ENCODE assay signal across 14 cellular contexts in genomic region chr2:41826921-41827320, GRCh38.
DNase-seq lines count a peak whose midpoint lies in the region; ATAC-seq and FAIRE-seq lines count a peak whose summit lies in the region.
"Had no signal": no experiment of that assay in that cellular context is flagged by ENCODE, and none has a peak within 500 bp of the region (broad histone marks: within the 10 kb centered on the region; RNA-seq: fewer than 3 reads in every experiment).

No MANE protein-coding gene starts in this region.

- no peak overlapping the region for H2BK12ac ChIP-seq in trophoblast cell (ENCODE audit: low read length)

- no peaks in the 10 kb centered on the region for H3K36me3 ChIP-seq in trophoblast cell (ENCODE audit: control insufficient read depth in 1 of 2, insufficient read depth in 2 of 2, low read length in 2 of 2)
- H3K36me3 ChIP-seq: BLaER1 had no signal

- H4K12ac ChIP-seq in trophoblast cell (ENCODE audit: low read depth, low read length), result no peak overlapping the region

- no peak overlapping the region for H2AFZ ChIP-seq in trophoblast cell (ENCODE audit: insufficient read depth, low read length, poor library complexity)
- H2AFZ ChIP-seq: GM23248 had no signal

- intact Hi-C loops in left colon (cut with DNase I, micrococcal nuclease) (no loop called here), posterior cingulate gyrus (cut with DNase I) (no loop called here)

- peak overlapping the region; percentile 13 for H3K4me2 ChIP-seq in trophoblast cell (ENCODE audit: low read length)
- H3K4me2 ChIP-seq: BLaER1 had no signal

- peaks cover 4 to 6% of the 10 kb centered on the region in 2 experiments for H3K4me1 ChIP-seq in trophoblast cell (ENCODE audit: control insufficient read depth in 1 of 2, insufficient read depth in 2 of 2, low read length in 2 of 2)
- H3K4me1 ChIP-seq: BLaER1 had no signal

- H3K4me3 ChIP-seq in trophoblast cell (ENCODE audit: low read depth, low read length), result no peak overlapping the region
- H3K4me3 ChIP-seq: BLaER1, GM23248 had no signal

- no peaks in the 10 kb centered on the region for H3K27me3 ChIP-seq in trophoblast cell (ENCODE audit: insufficient read depth, low read length)
- H3K27me3 ChIP-seq: BLaER1 had no signal

- no peak overlapping the region for H3K18ac ChIP-seq in trophoblast cell (ENCODE audit: low read length)

- peak overlapping the region; percentile 72 for H2BK120ac ChIP-seq in trophoblast cell (ENCODE audit: insufficient read depth, low read length, poor library complexity)

- H3K9me3 ChIP-seq in trophoblast cell (ENCODE audit: insufficient read depth, low read depth, low read length), result no peaks in the 10 kb centered on the region
- H3K9me3 ChIP-seq: BLaER1 had no signal

- H3K23ac ChIP-seq in trophoblast cell (ENCODE audit: low read length), result no peak overlapping the region

- H3K79me1 ChIP-seq in trophoblast cell (ENCODE audit: low read length), result peaks cover 7% of the 10 kb centered on the region

- H3K79me2 ChIP-seq in trophoblast cell (ENCODE audit: control insufficient read depth, insufficient read depth, low read length, poor library complexity), result no peaks in the 10 kb centered on the region

- H3K9ac ChIP-seq in trophoblast cell (ENCODE audit: low read length), result no peak overlapping the region
- H3K9ac ChIP-seq: BLaER1, GM23248 had no signal

- no peak overlapping the region for H3K4ac ChIP-seq in trophoblast cell (ENCODE audit: low read depth, low read length)

- H3K14ac ChIP-seq in trophoblast cell (ENCODE audit: low read length), result no peak overlapping the region

- WGBS in trophoblast cell (ENCODE audit: extremely low coverage, insufficient coverage, insufficient read length), result no CpG with 5 or more reads among the region's 1 CpG

- H3K27ac ChIP-seq in trophoblast cell (ENCODE audit: low read depth, low read length), result peak overlapping the region; percentile 61
- H3K27ac ChIP-seq: BLaER1, GM23248 had no signal

- no peak overlapping the region for H2AK5ac ChIP-seq in trophoblast cell (ENCODE audit: low read length)

- H4K91ac ChIP-seq in trophoblast cell (ENCODE audit: low read depth, low read length), result no peak overlapping the region

- peak; percentile 11 for ATAC-seq in left colon
- ATAC-seq: HCT116 had no signal

- FAIRE-seq in TTC549 (lab: Jason Lieb, UNC), result peak; percentile 29
- FAIRE-seq: H54 had no signal

- no peak overlapping the region for H4K8ac ChIP-seq in trophoblast cell (ENCODE audit: low read depth, low read length)

- DNase-seq in left colon (no peak), trophoblast cell (peak in 1 of 2 donors; percentile 64), NCI-H345 treated with DMSO at 0.1 percent for 48 hours (lab: John Stamatoyannopoulos, UW; ENCODE audit: unreplicated experiment) (no peak), posterior cingulate gyrus (no peak), COLO668 (lab: John Stamatoyannopoulos, UW; ENCODE audit: unreplicated experiment) (no peak), HuH-7.5 (ENCODE audit: low spot score) (no peak)
- DNase-seq: AML-193; CD8-positive, alpha-beta memory T cell; DMS 273 treated with DMSO at 0.1 percent for 48 hours; GM23248 had no signal

- peak overlapping the region; percentile 36 for H2BK5ac ChIP-seq in trophoblast cell (ENCODE audit: low read depth, low read length, poor library complexity)
